Comparison of ENCODE assay signal across 21 cellular contexts in genomic region chr10:103617362-103618026, GRCh38.
A peak's percentile ranks its signal among the peaks of the same experiment; 100 is the strongest.
DNase-seq lines count a peak whose midpoint lies in the region; ATAC-seq, FAIRE-seq and TF ChIP-seq lines count a peak whose summit lies in the region.
"Had no signal": no experiment of that assay in that cellular context is flagged by ENCODE, and none has a peak within 500 bp of the region (broad histone marks: within the 10 kb centered on the region; RNA-seq: fewer than 3 reads in every experiment).

No MANE protein-coding gene starts in this region.

- no peak for FAIRE-seq in K562 (lab: Jason Lieb, UNC)
- no peak for FAIRE-seq in HepG2 (lab: Jason Lieb, UNC)

- POLR2A ChIA-PET in K562 (lab: Yijun Ruan, JAX) = interaction anchor here (1.0 kb wide), 1 partner anchor 11 kb away, joined by 3 read pairs; no protein-coding TSS in a partner anchor
- POLR2A ChIA-PET in HepG2 (lab: Yijun Ruan, JAX) = interaction anchor here (1.0 kb wide), 1 partner anchor 43 kb away, joined by 3 read pairs; no protein-coding TSS in a partner anchor

- no peak overlapping the region for H2AFZ ChIP-seq in Karpas-422 (ENCODE audit: low read length)
- H2AFZ ChIP-seq in K562 (ENCODE audit: low read depth, low read length) = no peak overlapping the region
- H2AFZ ChIP-seq in HepG2 (ENCODE audit: low read length) = no peak overlapping the region

- ATAC-seq in K562 (no peak), HepG2 (no peak; the same call in 2 of the 3 replicates)
- ATAC-seq: activated CD4-positive, CD25-positive, alpha-beta regulatory T cell treated with anti-CD3 and anti-CD28 coated beads, Interleukin-2, amount 50 U/mL, for 24 hours; activated naive CD4-positive, alpha-beta T cell treated with anti-CD3 and anti-CD28 coated beads, Interleukin-2, amount 50 U/mL, for 72 hours; activated T-cell treated with anti-CD3 and anti-CD28 coated beads, Interleukin-2, amount 50 U/mL, for 72 hours had no signal

- H3K79me2 ChIP-seq in Karpas-422 (ENCODE audit: low read length) = no peaks in the 10 kb centered on the region
- peaks cover 5% of the 10 kb centered on the region; the same call in 2 of the 3 replicates for H3K79me2 ChIP-seq in K562 (ENCODE audit: control insufficient read depth, insufficient read depth, low read length)
- H3K79me2 ChIP-seq in HepG2 (ENCODE audit: insufficient read depth, low read length) = no peaks in the 10 kb centered on the region

- H3K9me3 ChIP-seq in Karpas-422 (ENCODE audit: low read length) = no peaks in the 10 kb centered on the region
- no peaks in the 10 kb centered on the region for H3K9me3 ChIP-seq in K562 (replicated peaks; ENCODE audit: control insufficient read depth, insufficient read depth, low read depth, low read length)
- no peaks in the 10 kb centered on the region for H3K9me3 ChIP-seq in HepG2 (ENCODE audit: low read length)
- no peaks in the 10 kb centered on the region for H3K9me3 ChIP-seq in spleen
- H3K9me3 ChIP-seq: SJCRH30 had no signal

- no peak overlapping the region for H3K4me2 ChIP-seq in Karpas-422 (ENCODE audit: low read depth, low read length, poor library complexity, severe bottlenecking)
- no peak overlapping the region for H3K4me2 ChIP-seq in K562 (ENCODE audit: insufficient read depth, low read length)
- no peak overlapping the region for H3K4me2 ChIP-seq in HepG2 (ENCODE audit: low read depth, low read length)

- H3K27me3 ChIP-seq in Karpas-422 (ENCODE audit: low read length) (no peaks in the 10 kb centered on the region), K562 (ENCODE audit: control insufficient read depth in 2 of 2, insufficient read depth in 2 of 2, low read length in 2 of 2) (no peaks in the 10 kb centered on the region), HepG2 (ENCODE audit: control insufficient read depth in 1 of 2, insufficient read depth in 2 of 2, low read length in 2 of 2) (no peaks in the 10 kb centered on the region), spleen (replicated peaks in 1 of 7) (no peaks in the 10 kb centered on the region)
- H3K27me3 ChIP-seq: cardiac muscle cell, SJCRH30 had no signal

- TF ChIP-seq RAD21 in K562 (CRISPR knock-in tag; conservative IDR thresholded peaks at IDR 0.05 in 1 of 2, IDR thresholded peaks at IDR 0.05 in 1 of 2) (no peak), HepG2 (CRISPR knock-in tag; IDR thresholded peaks at IDR 0.05) (no peak)

- peaks cover 4% of the 10 kb centered on the region for H3K9me1 ChIP-seq in K562 (ENCODE audit: control insufficient read depth, insufficient read depth, low read length)

- CTCF ChIA-PET in K562 (lab: Yijun Ruan, JAX; ENCODE audit: low intra/inter-chr PET ratio) = interaction anchor here (0.6 kb wide), 1 partner anchor 9 kb away, joined by 5 read pairs; no protein-coding TSS in a partner anchor
- CTCF ChIA-PET in HepG2 (lab: Yijun Ruan, JAX; ENCODE audit: low intra/inter-chr PET ratio, low total read pairs) = no interaction called here

- peak overlapping the region; percentile 63 for H3K27ac ChIP-seq in Karpas-422 (ENCODE audit: low read length)
- H3K27ac ChIP-seq in K562 (ENCODE audit: extremely low read depth, low read depth, low read length) = no peak overlapping the region
- H3K27ac ChIP-seq in HepG2 (ENCODE audit: extremely low read length, insufficient read depth, low read length) = no peak overlapping the region
- peak overlapping the region in 5 of 8 donors; percentile 10 to 62 (median 42) for H3K27ac ChIP-seq in spleen
- H3K27ac ChIP-seq: SJCRH30 had no signal

- BruUV-seq in K562 (replicated peaks; lab: Mats Ljungman, UMichigan) (no TSS peak), HepG2 (replicated peaks; lab: Mats Ljungman, UMichigan) (no TSS peak)

- H4K20me1 ChIP-seq in Karpas-422 (ENCODE audit: insufficient read depth, low read depth, low read length) = no peaks in the 10 kb centered on the region
- H4K20me1 ChIP-seq in K562 (replicated peaks; ENCODE audit: control insufficient read depth, insufficient read depth, low read length) = no peaks in the 10 kb centered on the region
- peaks cover 2% of the 10 kb centered on the region; the same call in 1 of the 2 replicates for H4K20me1 ChIP-seq in HepG2 (ENCODE audit: insufficient read depth, low read length)

- H3K4me3 ChIP-seq in Karpas-422 (ENCODE audit: low read length) (no peak overlapping the region), K562 (no peak overlapping the region), HepG2 (replicated peaks in 1 of 3; ENCODE audit: insufficient read depth in 1 of 3, low read depth in 2 of 3, low read length in 3 of 3) (no peak overlapping the region), spleen (no peak overlapping the region)
- H3K4me3 ChIP-seq: cardiac muscle cell, SJCRH30 had no signal

- no peak for TF ChIP-seq POLR2A in K562 (conservative IDR thresholded peaks at IDR 0.05)
- TF ChIP-seq POLR2A in HepG2 (IDR thresholded peaks at IDR 0.05; ENCODE audit: insufficient read depth in 1 of 2, low read depth in 2 of 2, low read length in 2 of 2) = no peak; a peak in 1 of 4 replicates
- no peak for TF ChIP-seq POLR2A in spleen (IDR thresholded peaks at IDR 0.05)

- H3K36me3 ChIP-seq in Karpas-422 (ENCODE audit: insufficient read depth, low read length) = no peaks in the 10 kb centered on the region
- H3K36me3 ChIP-seq in K562 (ENCODE audit: control insufficient read depth, insufficient read depth, low read length) = peaks cover 45% of the 10 kb centered on the region; the same call in 2 of the 3 replicates
- peaks cover 44 to 85% of the 10 kb centered on the region in 2 experiments for H3K36me3 ChIP-seq in HepG2 (replicated peaks in 1 of 2; ENCODE audit: control insufficient read depth in 1 of 2, insufficient read depth in 2 of 2, low read length in 2 of 2)
- peaks cover 0 to 93% (median 36%) of the 10 kb centered on the region in 6 donors for H3K36me3 ChIP-seq in spleen
- H3K36me3 ChIP-seq: SJCRH30 had no signal

- TF ChIP-seq EP300 in K562 (IDR thresholded peaks at IDR 0.05; ENCODE audit: low read length) (no peak), HepG2 (IDR thresholded peaks at IDR 0.05; ENCODE audit: low read depth in 2 of 2, low read length in 2 of 2) (no peak), HepG2 (CRISPR knock-in tag; IDR thresholded peaks at IDR 0.05; ENCODE audit: borderline replicate concordance) (no peak)

- H3K9ac ChIP-seq in Karpas-422 (ENCODE audit: low read length) = no peak overlapping the region
- H3K9ac ChIP-seq in K562 (ENCODE audit: insufficient read depth in 1 of 2, low read depth in 2 of 2, low read length in 2 of 2) = peak overlapping the region in 1 of 2 experiments; percentile 64; a peak in 2 of 4 replicates
- H3K9ac ChIP-seq in HepG2 (ENCODE audit: insufficient read depth, low read depth, low read length) = no peak overlapping the region

- intact Hi-C loops in K562 (cut with micrococcal nuclease) (loop anchor here (5.0 kb wide), 1 partner anchor 50 kb away; no protein-coding TSS in a partner anchor), HepG2 (cut with micrococcal nuclease; ENCODE audit: unreplicated experiment) (no loop called here), spleen (cut with DNase I; ENCODE audit: low total_unique reads) (no loop called here)

- DNase-seq in Karpas-422 = peak; percentile 46
- no peak for DNase-seq in K562 (ENCODE audit: extremely low read depth in 1 of 4, low spot score in 3 of 4)
- no peak for DNase-seq in HepG2 (ENCODE audit: low spot score)
- no peak for DNase-seq in spleen
- DNase-seq in SW 1271 (lab: John Stamatoyannopoulos, UW) = no peak
- no peak for DNase-seq in NCI-H146 (lab: John Stamatoyannopoulos, UW)
- no peak for DNase-seq in GM19238 (ENCODE audit: insufficient read length, low spot score)
- DNase-seq: activated CD8-positive, alpha-beta memory T cell treated with anti-CD3 and anti-CD28 coated beads for 24 hours; activated T-cell treated with anti-CD3 and anti-CD28 coated beads, Interleukin-2, amount 50 U/mL, for 72 hours; GDM1; islet precursor cell; NCI-H1417 treated with DMSO at 0.1 percent for 48 hours; NCI-H2171 treated with DMSO at 0.1 percent for 48 hours; NCI-H69; occipital lobe; OCI-M1; SJCRH30; stimulated activated CD4-positive, alpha-beta T cell treated with anti-CD3 and anti-CD28 coated beads, Interleukin-4, amount 100 ng/mL, for 1 hour had no signal

- no peaks in the 10 kb centered on the region for H3K9me2 ChIP-seq in Karpas-422 (replicated peaks; ENCODE audit: insufficient read depth, low read length)

- in situ Hi-C loops in K562 (cut with MboI) = no loop called here
- in situ Hi-C loops in HepG2 (cut with HindIII; ENCODE audit: extremely low pct_ligation_motif_present, low pct_unique_long_range_greater_than_20kb) = no loop called here

- H3K4me1 ChIP-seq in Karpas-422 (ENCODE audit: low read length) (peaks cover 38% of the 10 kb centered on the region), K562 (replicated peaks in 1 of 2; ENCODE audit: control insufficient read depth in 2 of 2, insufficient read depth in 2 of 2, low read length in 2 of 2) (peaks cover 70 to 84% of the 10 kb centered on the region in 2 experiments), HepG2 (ENCODE audit: insufficient read depth, low read length) (no peaks in the 10 kb centered on the region), spleen (peaks cover 0 to 64% (median 23%) of the 10 kb centered on the region in 6 donors)

- WGBS in K562 (ENCODE audit: insufficient coverage, low coverage, missing lambda C conversion rate) = 84% methylated on average over 8 of the region's 10 CpGs
- WGBS in HepG2 (ENCODE audit: low lambda C conversion rate) = 97% methylated on average over 5 of the region's 10 CpGs
- 81 to 92% (median 90%) methylated on average over 5 to 10 of the region's 10 CpGs for whole genome bisulfite sequencing in spleen, 5 donors

- TF ChIP-seq CTCF in K562 (IDR thresholded peaks at IDR 0.05 in 2 of 3, conservative IDR thresholded peaks at IDR 0.05 in 1 of 3; ENCODE audit: insufficient read depth in 2 of 3, low read depth in 1 of 3, low read length in 3 of 3) = no peak
- no peak for TF ChIP-seq CTCF in HepG2 (CRISPR knock-in tag; IDR thresholded peaks at IDR 0.05)
- TF ChIP-seq CTCF in spleen (IDR thresholded peaks at IDR 0.05 in 8 of 11, conservative IDR thresholded peaks at IDR 0.05 in 3 of 11) = no peak

TF ChIP-seq in K562, 482 proteins besides CTCF, POLR2A, EP300 and RAD21:
- TF ChIP-seq ZFP36 (IDR thresholded peaks at IDR 0.05; ENCODE audit: low read depth, low read length, partially characterized antibody) (peak; percentile 67), ARNT (IDR thresholded peaks at IDR 0.05) (no peak)
TF ChIP-seq in K562: peak in this region for 1.

TF ChIP-seq in HepG2, 621 proteins besides CTCF, POLR2A, EP300 and RAD21:
- TF ChIP-seq KDM1A (CRISPR knock-in tag; IDR thresholded peaks at IDR 0.05) = no peak
- peak; percentile 2 for TF ChIP-seq RBM22 (optimal IDR thresholded peaks at IDR 0.05; ENCODE audit: low read length)
TF ChIP-seq in HepG2: peak in this region for 1.

Comparison
In these comparisons a context has a peak if more than half of its experiments do, and no peak if none do; other contexts are left out.
1. H3K27ac ChIP-seq: peak in Karpas-422 (single experiment) and spleen (5 of 8); none in K562 (single experiment) and HepG2 (single experiment).